Comparison of ENCODE assay signal across 10 cellular contexts in the genomic region with DNA sequence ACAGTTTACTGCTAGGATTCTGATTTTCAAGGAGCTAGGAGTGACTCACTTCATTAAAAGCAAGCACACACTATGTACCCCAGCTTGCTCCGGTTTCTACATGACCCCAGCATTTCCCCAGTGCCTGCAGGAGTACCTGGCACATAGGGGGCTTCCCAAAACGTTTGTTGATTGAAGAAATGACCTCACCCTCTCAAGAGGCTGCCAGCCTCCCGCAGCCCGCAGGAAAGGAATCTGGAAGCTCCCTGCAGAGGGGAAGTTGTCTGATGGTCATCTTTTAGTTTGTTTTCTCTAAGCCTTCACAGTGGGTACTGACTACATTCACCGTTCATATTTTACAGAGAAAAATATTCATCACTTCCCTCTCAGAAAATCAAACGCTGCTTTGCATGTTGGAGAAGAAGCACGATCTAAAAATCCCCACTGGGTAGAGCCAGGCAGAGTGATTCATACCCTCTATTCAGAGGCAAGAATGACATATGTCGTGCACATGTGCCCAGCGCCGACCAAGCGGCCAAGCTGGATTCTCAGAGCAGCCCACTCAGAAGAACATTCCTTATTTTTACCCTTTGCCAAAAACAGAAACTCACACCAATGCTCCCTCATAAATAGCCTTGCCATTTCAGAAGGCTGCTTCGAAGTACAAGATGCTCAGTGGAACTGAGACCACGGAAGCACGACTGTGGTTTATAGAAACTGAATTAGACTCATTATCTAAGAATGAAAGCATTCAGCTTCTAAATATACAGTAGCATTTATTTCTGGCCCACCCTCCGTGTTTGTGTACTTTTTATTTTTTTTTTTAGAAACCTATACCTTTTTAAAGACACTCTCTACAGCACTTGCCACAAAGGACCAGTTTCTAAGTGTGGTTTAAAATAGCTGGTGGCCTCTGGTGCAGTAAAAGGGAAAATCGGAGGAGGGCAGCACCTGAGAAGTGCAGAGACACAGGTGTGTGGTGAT.
DNase-seq lines count a peak whose midpoint lies in the region; ATAC-seq lines count a peak whose summit lies in the region.
"Had no signal": no experiment of that assay in that cellular context is flagged by ENCODE, and none has a peak within 500 bp of the region (broad histone marks: within the 10 kb centered on the region; RNA-seq: fewer than 3 reads in every experiment).

No MANE protein-coding gene starts in this region.

- H3K4me3 Mint-ChIP-seq in stimulated activated memory B cell treated with anti-CD40 and anti-IgM and Interleukin-4, amounts not matched to agents 10 μg/mL and 1 μg/mL and 100 μg/mL, for 72 hours, result no peak overlapping the region

- peak; percentile 71 for DNase-seq in astrocyte of the hippocampus (ENCODE audit: low read depth, low spot score)
- DNase-seq: activated effector memory CD4-positive, alpha-beta T cell treated with anti-CD3 and anti-CD28 coated beads, Interleukin-2, amount 50 U/mL, for 16 hours; foreskin keratinocyte had no signal

- ATAC-seq in GM18517 (IDR thresholded peaks at IDR 0.05; ENCODE audit: unreplicated experiment) (peak; percentile 59), HG02852 (IDR thresholded peaks at IDR 0.05; ENCODE audit: unreplicated experiment) (peak; percentile 72), GM18861 (IDR thresholded peaks at IDR 0.05; ENCODE audit: unreplicated experiment) (no peak), GM19397 (IDR thresholded peaks at IDR 0.05; ENCODE audit: unreplicated experiment) (no peak), GM18873 (IDR thresholded peaks at IDR 0.05; ENCODE audit: low FRiP score, unreplicated experiment) (no peak), HG03354 (IDR thresholded peaks at IDR 0.05; ENCODE audit: poor library complexity, severe bottlenecking, unreplicated experiment) (no peak)
- peak; percentile 52 for ATAC-seq in stimulated activated memory B cell treated with anti-CD40 and anti-IgM and Interleukin-4, amounts not matched to agents 10 μg/mL and 1 μg/mL and 100 μg/mL, for 72 hours
- ATAC-seq: foreskin keratinocyte had no signal

- H3K4me1 Mint-ChIP-seq in stimulated activated memory B cell treated with anti-CD40 and anti-IgM and Interleukin-4, amounts not matched to agents 10 μg/mL and 1 μg/mL and 100 μg/mL, for 72 hours, result no peaks in the 10 kb centered on the region

- H3K36me3 Mint-ChIP-seq in stimulated activated memory B cell treated with anti-CD40 and anti-IgM and Interleukin-4, amounts not matched to agents 10 μg/mL and 1 μg/mL and 100 μg/mL, for 72 hours, result no peaks in the 10 kb centered on the region

- peaks cover 21% of the 10 kb centered on the region for H3K27me3 Mint-ChIP-seq in stimulated activated memory B cell treated with anti-CD40 and anti-IgM and Interleukin-4, amounts not matched to agents 10 μg/mL and 1 μg/mL and 100 μg/mL, for 72 hours

- no peak overlapping the region for H3K27ac Mint-ChIP-seq in stimulated activated memory B cell treated with anti-CD40 and anti-IgM and Interleukin-4, amounts not matched to agents 10 μg/mL and 1 μg/mL and 100 μg/mL, for 72 hours

- peaks cover 6% of the 10 kb centered on the region for H3K9me3 Mint-ChIP-seq in stimulated activated memory B cell treated with anti-CD40 and anti-IgM and Interleukin-4, amounts not matched to agents 10 μg/mL and 1 μg/mL and 100 μg/mL, for 72 hours

Comparison
In these comparisons a context has a peak if more than half of its experiments do, and no peak if none do; other contexts are left out.
1. ATAC-seq: peak in GM18517 (single experiment), HG02852 (single experiment) and stimulated activated memory B cell treated with anti-CD40 and anti-IgM and Interleukin-4, amounts not matched to agents 10 μg/mL and 1 μg/mL and 100 μg/mL, for 72 hours (single experiment); none in GM18861 (single experiment), GM19397 (single experiment), GM18873 (single experiment) and HG03354 (single experiment).